10 cellular contexts compared by ENCODE assay signal in genomic region chr14:37597538-37598084, GRCh38. TPM values are rescaled to one million over a fixed set of nuclear protein-coding genes. Genes with fewer than 3 reads are reported as not detected.
DNase-seq lines count a peak whose midpoint lies in the region; ATAC-seq and TF ChIP-seq lines count a peak whose summit lies in the region.
"Had no signal": no experiment of that assay in that cellular context is flagged by ENCODE, and none has a peak within 500 bp of the region (broad histone marks: within the 10 kb centered on the region; RNA-seq: fewer than 3 reads in every experiment).

No MANE protein-coding gene starts in this region.

- intact Hi-C loops in tibial artery (cut with DNase I; ENCODE audit: low total_unique reads), result loop anchor here (10.0 kb wide), 1 partner anchor 353 kb away; no protein-coding TSS in a partner anchor

- H3K4ac ChIP-seq in mesenchymal stem cell (ENCODE audit: low read depth in 1 of 2, low read length in 2 of 2), result no peak overlapping the region

- H3K79me1 ChIP-seq in mesenchymal stem cell (replicated peaks; ENCODE audit: low read length, poor library complexity, severe bottlenecking), result no peaks in the 10 kb centered on the region

- H3K36me3 ChIP-seq in mesenchymal stem cell (ENCODE audit: control insufficient read depth in 1 of 2, insufficient read depth in 2 of 2, low read depth in 1 of 2, low read length in 2 of 2), result peaks cover 0 to 2% of the 10 kb centered on the region in 2 experiments
- no peaks in the 10 kb centered on the region for H3K36me3 ChIP-seq in tibial artery
- H3K36me3 ChIP-seq: spleen, thoracic aorta had no signal

- ATAC-seq in HG02623 (IDR thresholded peaks at IDR 0.05; ENCODE audit: unreplicated experiment), result no peak
- no peak for ATAC-seq in GM21447 (IDR thresholded peaks at IDR 0.05; ENCODE audit: unreplicated experiment)
- no peak for ATAC-seq in HG02884 (IDR thresholded peaks at IDR 0.05; ENCODE audit: unreplicated experiment)

- H3K4me1 Mint-ChIP-seq in HFFc6 (ENCODE audit: low read depth), result peaks cover 56% of the 10 kb centered on the region

- H2AK5ac ChIP-seq in mesenchymal stem cell (ENCODE audit: low read length, severe bottlenecking), result no peak overlapping the region

- no peaks in the 10 kb centered on the region for H3K9me3 Mint-ChIP-seq in HFFc6

- H4K91ac ChIP-seq in mesenchymal stem cell (ENCODE audit: low read length), result no peak overlapping the region

- H3K27me3 Mint-ChIP-seq in HFFc6 (ENCODE audit: insufficient read depth), result peaks cover 66% of the 10 kb centered on the region

- peaks cover 5% of the 10 kb centered on the region for H3K36me3 Mint-ChIP-seq in HFFc6 (ENCODE audit: low read depth)

- peaks cover 32% of the 10 kb centered on the region for H3K4me1 ChIP-seq in mesenchymal stem cell (ENCODE audit: control insufficient read depth, insufficient read depth, low read depth, low read length)
- peaks cover 0 to 48% (median 36%) of the 10 kb centered on the region in 4 donors for H3K4me1 ChIP-seq in tibial artery

- WGBS in mesenchymal stem cell, result 14% methylated on average over 18 of the region's 23 CpGs

- H2BK120ac ChIP-seq in mesenchymal stem cell (ENCODE audit: low read depth, low read length), result no peak overlapping the region

- peak; percentile 46 for TF ChIP-seq CTCF in AG09309 (IDR thresholded peaks at IDR 0.05; ENCODE audit: control insufficient read depth, insufficient read depth, low read depth, low read length, missing control alignments)
- TF ChIP-seq CTCF in HFFc6 (IDR thresholded peaks at IDR 0.05), result peak; percentile 73
- TF ChIP-seq CTCF in cardiac fibroblast (IDR thresholded peaks at IDR 0.05; ENCODE audit: low read depth, low read length), result peak; percentile 57
- TF ChIP-seq CTCF in tibial artery (IDR thresholded peaks at IDR 0.05), result no peak

- H3K4me3 ChIP-seq in AG09309 (ENCODE audit: control insufficient read depth, low read depth, low read length), result no peak overlapping the region
- no peak overlapping the region for H3K4me3 ChIP-seq in cardiac fibroblast (replicated peaks in 1 of 2; ENCODE audit: low read depth in 2 of 2, low read length in 2 of 2)
- H3K4me3 ChIP-seq in mesenchymal stem cell (ENCODE audit: insufficient read depth in 1 of 2, low read depth in 1 of 2, low read length in 2 of 2), result no peak overlapping the region
- H3K4me3 ChIP-seq in tibial artery, result no peak overlapping the region

- H3K4me3 Mint-ChIP-seq in HFFc6, result no peak overlapping the region

- DNase-seq in AG09309 (ENCODE audit: low read depth), result no peak
- no peak for DNase-seq in HFFc6
- DNase-seq in cardiac fibroblast (ENCODE audit: low read depth in 2 of 2), result no peak
- DNase-seq in mesenchymal stem cell, result peak; percentile 40
- no peak for DNase-seq in tibial artery
- DNase-seq: spleen had no signal

- H3K23ac ChIP-seq in mesenchymal stem cell (ENCODE audit: low read length in 2 of 2), result peak overlapping the region in 1 of 2 experiments; percentile 23

- peaks cover 6% of the 10 kb centered on the region for H3K9me3 ChIP-seq in mesenchymal stem cell (ENCODE audit: control insufficient read depth, low read length)
- H3K9me3 ChIP-seq in tibial artery, result no peaks in the 10 kb centered on the region
- H3K9me3 ChIP-seq: thoracic aorta had no signal

- no peak overlapping the region for H2BK12ac ChIP-seq in mesenchymal stem cell (ENCODE audit: low read length in 2 of 2)

- H3K9ac ChIP-seq in mesenchymal stem cell (ENCODE audit: low read length), result no peak overlapping the region

- H3K27me3 ChIP-seq in mesenchymal stem cell (ENCODE audit: control insufficient read depth in 1 of 2, insufficient read depth in 1 of 2, low read length in 2 of 2) (peaks cover 83 to 85% of the 10 kb centered on the region in 2 experiments), tibial artery (peaks cover 24 to 98% of the 10 kb centered on the region in 2 donors)

- H2AFZ ChIP-seq in mesenchymal stem cell (ENCODE audit: low read depth, low read length), result no peak overlapping the region

- no peak overlapping the region for H3K27ac Mint-ChIP-seq in HFFc6

- no peak overlapping the region for H2BK15ac ChIP-seq in mesenchymal stem cell (ENCODE audit: low read depth, poor library complexity, severe bottlenecking)

- H3K18ac ChIP-seq in mesenchymal stem cell (ENCODE audit: low read depth in 1 of 2, low read length in 2 of 2), result no peak overlapping the region

- H2BK5ac ChIP-seq in mesenchymal stem cell (ENCODE audit: low read depth, low read length, poor library complexity, severe bottlenecking), result no peak overlapping the region

- H4K8ac ChIP-seq in mesenchymal stem cell (ENCODE audit: low read length), result no peak overlapping the region

- no peak overlapping the region for H3K14ac ChIP-seq in mesenchymal stem cell (ENCODE audit: low read length in 2 of 2)

- H3K27ac ChIP-seq in mesenchymal stem cell (ENCODE audit: low read length, poor library complexity, severe bottlenecking) (no peak overlapping the region), tibial artery (no peak overlapping the region)
- H3K27ac ChIP-seq: spleen had no signal

- H3K4me2 ChIP-seq in mesenchymal stem cell (ENCODE audit: low read length, poor library complexity, severe bottlenecking), result no peak overlapping the region

RNA-seq across cellular contexts. Expression of gene TTC6, which starts 2.2 kb away (rescaled TPM):
- total RNA-seq in HFFc6 (2021; fragmentation: NEBNext Ultra II Directional; extraction: Animal tissue kit (Norgen Biotek cat#: 25700)), result 1 to 10 TPM in 1 of 6 experiments, under 1 TPM in 3, not detected in 2; 0.38 to 1.2 (median 0.62) TPM
- 0.04 TPM for polyA plus RNA-seq in mesenchymal stem cell (2013, experiment 1 of 2)
- 0.03 TPM for polyA plus RNA-seq in mesenchymal stem cell (2013, experiment 2 of 2)
- total RNA-seq: spleen had no signal
- polyA plus RNA-seq: spleen had no signal

RNA-seq across cellular contexts. Expression of gene FOXA1, which starts 2.6 kb away (rescaled TPM):
- total RNA-seq in HFFc6 (2021; fragmentation: NEBNext Ultra II Directional; extraction: Animal tissue kit (Norgen Biotek cat#: 25700)), result 1 to 10 TPM in 4 of 6 experiments, under 1 TPM in 2; 0.36 to 7.3 (median 7.0) TPM
- polyA plus RNA-seq in mesenchymal stem cell (2013, experiment 1 of 2), result not detected
- not detected for polyA plus RNA-seq in mesenchymal stem cell (2013, experiment 2 of 2)
- total RNA-seq: spleen, thoracic aorta had no signal
- polyA plus RNA-seq: spleen had no signal

Comparison
In these comparisons a context has a peak if more than half of its experiments do, and no peak if none do; other contexts are left out.
1. CTCF ChIP-seq: peak in AG09309 (single experiment), HFFc6 (single experiment) and cardiac fibroblast (single experiment); none in tibial artery (0 of 2).